18 cellular contexts compared by ENCODE assay signal in the genomic region with DNA sequence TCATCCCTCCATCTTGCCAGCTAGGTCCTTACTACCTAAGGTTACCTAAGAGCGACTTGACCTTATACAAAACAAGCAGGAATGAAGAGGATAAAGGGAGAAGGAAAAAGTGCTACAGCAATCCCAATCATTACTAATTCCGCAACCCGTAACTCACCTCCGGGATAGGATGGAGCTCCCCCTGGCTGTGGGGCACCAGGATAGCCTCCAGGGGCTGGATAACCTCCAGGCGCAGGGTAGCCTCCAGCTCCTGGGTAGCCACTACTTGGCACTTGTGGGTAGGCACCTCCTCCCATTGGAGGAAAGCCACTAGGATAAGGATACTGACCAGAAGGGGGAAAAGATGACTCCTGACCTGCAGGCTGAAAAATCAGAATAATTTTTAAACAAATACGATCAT. TPM values are rescaled to one million over a fixed set of nuclear protein-coding genes. Genes with fewer than 3 reads are reported as not detected.
A peak's percentile ranks its signal among the peaks of the same experiment; 100 is the strongest.
DNase-seq lines count a peak whose midpoint lies in the region; ATAC-seq, FAIRE-seq and TF ChIP-seq lines count a peak whose summit lies in the region.
"Had no signal": no experiment of that assay in that cellular context is flagged by ENCODE, and none has a peak within 500 bp of the region (broad histone marks: within the 10 kb centered on the region; RNA-seq: fewer than 3 reads in every experiment).

No MANE protein-coding gene starts in this region.

- H3K23me2 ChIP-seq in H9 (ENCODE audit: insufficient read length, low read depth, low read length, poor library complexity, severe bottlenecking): no peaks in the 10 kb centered on the region

- no peak overlapping the region for H2AFZ ChIP-seq in H9 (ENCODE audit: low read length)
- H2AFZ ChIP-seq in keratinocyte (ENCODE audit: control insufficient read depth, low read length): no peak overlapping the region

- ATAC-seq in GM18502 (IDR thresholded peaks at IDR 0.05; ENCODE audit: poor library complexity, unreplicated experiment): no peak
- ATAC-seq: left cardiac atrium had no signal

- H2BK20ac ChIP-seq in H9 (ENCODE audit: low read depth, low read length, poor library complexity, severe bottlenecking): no peak overlapping the region

- H2BK12ac ChIP-seq in H9 (ENCODE audit: insufficient read length, low read depth, low read length): no peak overlapping the region

- no peaks in the 10 kb centered on the region for H3K4me1 Mint-ChIP-seq in H9
- peaks cover 4 to 15% (median 10%) of the 10 kb centered on the region in 4 donors for H3K4me1 Mint-ChIP-seq in CD4-positive, alpha-beta memory T cell

- H3K4ac ChIP-seq in H9 (ENCODE audit: low read depth, low read length): no peak overlapping the region

- no peak overlapping the region; the same call in 1 of the 2 replicates for H3K14ac ChIP-seq in H9 (ENCODE audit: insufficient read depth, low read length)

- H3K9me3 Mint-ChIP-seq in H9: peaks cover 0 to 3% of the 10 kb centered on the region in 2 experiments; a peak in 1 of 5 replicates
- no peaks in the 10 kb centered on the region for H3K9me3 Mint-ChIP-seq in CD4-positive, alpha-beta memory T cell
- H3K9me3 Mint-ChIP-seq: activated naive CD4-positive, alpha-beta T cell treated with anti-CD3 and anti-CD28 coated beads for 36 hours had no signal

- no peak overlapping the region for H3K4me3 ChIP-seq in keratinocyte (ENCODE audit: control insufficient read depth in 2 of 3, extremely low read depth in 1 of 3, insufficient read depth in 2 of 3, low read depth in 1 of 3, low read length in 3 of 3)
- no peak overlapping the region for H3K4me3 ChIP-seq in CD4-positive, alpha-beta memory T cell (ENCODE audit: low read length in 2 of 2)
- H3K4me3 ChIP-seq: SK-N-MC, transverse colon had no signal

- no peak overlapping the region for H2AK5ac ChIP-seq in H9 (ENCODE audit: insufficient read length, low read length)

- H3K27me3 ChIP-seq in H9 (ENCODE audit: insufficient read depth, low read length) (no peaks in the 10 kb centered on the region), keratinocyte (ENCODE audit: control insufficient read depth, extremely low read depth, insufficient read depth, low read length) (no peaks in the 10 kb centered on the region)
- no peaks in the 10 kb centered on the region for H3K27me3 ChIP-seq in CD4-positive, alpha-beta memory T cell (ENCODE audit: insufficient read depth, low read length)
- H3K27me3 ChIP-seq: transverse colon had no signal

- H4K8ac ChIP-seq in H9 (replicated peaks; ENCODE audit: insufficient read length, low read depth, low read length): no peak overlapping the region

- no peak overlapping the region for H3K27ac Mint-ChIP-seq in H9
- no peak overlapping the region for H3K27ac Mint-ChIP-seq in CD4-positive, alpha-beta memory T cell
- H3K27ac Mint-ChIP-seq: activated naive CD4-positive, alpha-beta T cell treated with anti-CD3 and anti-CD28 coated beads for 36 hours had no signal

- no peak overlapping the region for H3K18ac ChIP-seq in H9 (ENCODE audit: insufficient read length, low read depth, low read length)

- DNase-seq in AG09319 (ENCODE audit: extremely low read depth, low read depth) (no peak), H9 (peak; percentile 52), keratinocyte (ENCODE audit: low read depth, low spot score) (no peak), NCI-H748 treated with DMSO at 0.1 percent for 48 hours (lab: John Stamatoyannopoulos, UW) (no peak), CD1c-positive myeloid dendritic cell (ENCODE audit: extremely low spot score) (no peak)
- DNase-seq in CD4-positive, alpha-beta memory T cell: no peak
- DNase-seq: activated CD4-positive, CD25-positive, alpha-beta regulatory T cell; activated CD8-positive, alpha-beta memory T cell treated with anti-CD3 and anti-CD28 coated beads, Interleukin-2, amount 50 U/mL, for 4 hours; activated naive CD4-positive, alpha-beta T cell treated with anti-CD3 and anti-CD28 coated beads for 36 hours; C1 segment of cervical spinal cord; glutamatergic neuron; left cardiac atrium; NCI-H2029 treated with DMSO at 0.1 percent for 48 hours; stimulated activated CD4-positive, alpha-beta T cell treated with anti-CD3 and anti-CD28 coated beads, Interleukin-1b, Interleukin-23, amount 100 ng/mL, for 48 hours; transverse colon had no signal

- no peak overlapping the region for H4K5ac ChIP-seq in H9 (ENCODE audit: insufficient read length, low read depth, low read length)

- H3K9me1 ChIP-seq in keratinocyte (ENCODE audit: control insufficient read depth, extremely low read depth, insufficient read depth, low read length): no peaks in the 10 kb centered on the region

- no peak overlapping the region for H3K4me3 Mint-ChIP-seq in H9
- H3K4me3 Mint-ChIP-seq in CD4-positive, alpha-beta memory T cell: no peak overlapping the region
- H3K4me3 Mint-ChIP-seq: activated naive CD4-positive, alpha-beta T cell treated with anti-CD3 and anti-CD28 coated beads for 36 hours had no signal

- H2BK120ac ChIP-seq in H9 (ENCODE audit: low read depth, low read length, poor library complexity, severe bottlenecking): no peak overlapping the region

- H3K4me2 ChIP-seq in H9 (ENCODE audit: insufficient read depth, insufficient read length, low read length) (no peak overlapping the region), keratinocyte (ENCODE audit: control insufficient read depth, extremely low read depth, insufficient read depth, low read depth, low read length) (no peak overlapping the region)

- H3K4me1 ChIP-seq in H9 (ENCODE audit: insufficient read depth, low read length) (no peaks in the 10 kb centered on the region), keratinocyte (ENCODE audit: control insufficient read depth, extremely low read depth, insufficient read depth, low read length) (no peaks in the 10 kb centered on the region)
- no peaks in the 10 kb centered on the region for H3K4me1 ChIP-seq in CD4-positive, alpha-beta memory T cell (ENCODE audit: insufficient read depth, low read length)

- no peak overlapping the region for H3K56ac ChIP-seq in H9 (ENCODE audit: insufficient read length, low read depth, low read length)

- peaks cover 15 to 37% of the 10 kb centered on the region in 2 experiments for H3K36me3 ChIP-seq in keratinocyte (ENCODE audit: control insufficient read depth in 2 of 2, extremely low read depth in 1 of 2, insufficient read depth in 2 of 2, low read length in 2 of 2)
- peaks cover 26% of the 10 kb centered on the region for H3K36me3 ChIP-seq in CD4-positive, alpha-beta memory T cell (ENCODE audit: insufficient read depth, low read length)

- H3K9ac ChIP-seq in H9 (ENCODE audit: extremely low read depth, insufficient read length, low read length) (no peak overlapping the region), keratinocyte (ENCODE audit: control insufficient read depth, extremely low read depth, insufficient read depth, low read length) (no peak overlapping the region)

- CTCF ChIA-PET in CD4-positive, alpha-beta memory T cell (lab: Charles Lee; ENCODE audit: partially characterized antibody): interaction anchor here (0.9 to 1.0 kb wide), 2 partner anchors 11 to 15 kb away, joined by 3 read pairs; no protein-coding TSS in a partner anchor

- H3K79me2 ChIP-seq in H9 (ENCODE audit: insufficient read depth, low read length) (no peaks in the 10 kb centered on the region), keratinocyte (ENCODE audit: control insufficient read depth, insufficient read depth, low read length) (peaks cover 39% of the 10 kb centered on the region)

- no CpG with 5 or more reads among the region's 6 CpGs for WGBS in H9 (ENCODE audit: extremely low coverage, insufficient read length, low lambda C conversion rate)

- H4K91ac ChIP-seq in H9 (ENCODE audit: insufficient read length, low read depth, low read length): no peak overlapping the region

- H3K36me3 Mint-ChIP-seq in H9 (ENCODE audit: insufficient read depth in 1 of 3, low read depth in 3 of 3): peaks cover 17 to 45% (median 39%) of the 10 kb centered on the region in 3 experiments
- peaks cover 40 to 52% of the 10 kb centered on the region in 2 donors for H3K36me3 Mint-ChIP-seq in CD4-positive, alpha-beta memory T cell

- no peak overlapping the region for H3K23ac ChIP-seq in H9 (ENCODE audit: insufficient read length, low read depth, low read length)

- H3K27ac ChIP-seq in H9 (ENCODE audit: insufficient read length, low read depth, low read length) (no peak overlapping the region), VCaP (no peak overlapping the region), keratinocyte (ENCODE audit: control insufficient read depth, insufficient read depth, low read length) (no peak overlapping the region)
- H3K27ac ChIP-seq in CD4-positive, alpha-beta memory T cell (ENCODE audit: low read depth, low read length): no peak overlapping the region
- H3K27ac ChIP-seq: SK-N-MC, transverse colon had no signal

- POLR2A ChIA-PET in CD4-positive, alpha-beta memory T cell (lab: Charles Lee; ENCODE audit: partially characterized antibody): no interaction called here

- no peaks in the 10 kb centered on the region for H3K9me3 ChIP-seq in H9 (ENCODE audit: control insufficient read depth, low read depth, low read length)
- no peaks in the 10 kb centered on the region for H3K9me3 ChIP-seq in keratinocyte (ENCODE audit: control insufficient read depth, low read depth, low read length)
- H3K9me3 ChIP-seq in CD4-positive, alpha-beta memory T cell (ENCODE audit: control insufficient read depth in 1 of 2, low read length in 2 of 2): no peaks in the 10 kb centered on the region
- H3K9me3 ChIP-seq: transverse colon had no signal

- H3T11ph ChIP-seq in H9 (ENCODE audit: low read length): no peak overlapping the region

- FAIRE-seq in keratinocyte (lab: Jason Lieb, UNC): no peak

- H4K20me1 ChIP-seq in H9 (ENCODE audit: control insufficient read depth, insufficient read depth, insufficient read length) (no peaks in the 10 kb centered on the region), keratinocyte (ENCODE audit: control insufficient read depth, extremely low read depth, insufficient read depth, low read length) (peaks cover 3% of the 10 kb centered on the region)

- no peak overlapping the region for H2BK15ac ChIP-seq in H9 (ENCODE audit: low read depth, low read length)

- TF ChIP-seq CTCF in AG09319 (IDR thresholded peaks at IDR 0.05; ENCODE audit: low read depth, low read length) (peak; percentile 2), H9 (conservative IDR thresholded peaks at IDR 0.05) (peak; percentile 65), VCaP (conservative IDR thresholded peaks at IDR 0.05) (peak; percentile 37), keratinocyte (optimal IDR thresholded peaks at IDR 0.05 in 1 of 3, IDR thresholded peaks at IDR 0.05 in 1 of 3, conservative IDR thresholded peaks at IDR 0.05 in 1 of 3; ENCODE audit: extremely low read depth in 1 of 3, insufficient read depth in 2 of 3, low read length in 3 of 3) (peak in 2 of 3 experiments; percentile 29 to 50)

- dilution Hi-C loops in keratinocyte (cut with MboI; ENCODE audit: extremely low pct_ligation_motif_present, low sequenced_read_pairs): loop anchor here (25.0 kb wide), 1 partner anchor 136 kb away; the partner anchor contains the start of gene MRPS16

- H2BK5ac ChIP-seq in H9 (ENCODE audit: insufficient read length, low read length): no peak overlapping the region

- H3K27me3 Mint-ChIP-seq in H9 (ENCODE audit: low read depth): no peaks in the 10 kb centered on the region
- no peaks in the 10 kb centered on the region for H3K27me3 Mint-ChIP-seq in CD4-positive, alpha-beta memory T cell

- intact Hi-C loops in CD4-positive, alpha-beta memory T cell (cut with micrococcal nuclease): no loop called here

- H3K79me1 ChIP-seq in H9 (ENCODE audit: insufficient read depth, low read depth, low read length, poor library complexity, severe bottlenecking): peaks cover 3% of the 10 kb centered on the region

RNA-seq across cellular contexts. Expression of gene ANXA7, which starts 15.8 kb away (rescaled TPM):
- 77.6 and 84.6 TPM in 2 replicates for total RNA-seq in H9 (2021)
- 124 to 144 TPM (median 143 TPM) in 3 replicates for polyA plus RNA-seq in keratinocyte
- polyA plus RNA-seq in keratinocyte (2011; ENCODE audit: low read depth): 56.5 TPM
- 118 and 157 TPM in 2 replicates for polyA plus RNA-seq in keratinocyte (2011; cell fraction: cytosol; rRNA removed)
- 117 and 119 TPM in 2 replicates for polyA plus RNA-seq in keratinocyte (2011; cell fraction: nucleus; rRNA removed)
- 81.6 and 104 TPM in 2 replicates for polyA plus RNA-seq in keratinocyte (2012; ENCODE audit: low replicate concordance)
- 126 to 129 TPM (median 127 TPM) in 3 replicates for polyA minus RNA-seq in keratinocyte
- polyA minus RNA-seq in keratinocyte (2011; cell fraction: cytosol; rRNA and poly(A)+ RNA removed): 76.2 TPM
- polyA minus RNA-seq in keratinocyte (2011; cell fraction: nucleus; rRNA and poly(A)+ RNA removed): 54.2 and 83.2 TPM in 2 replicates
- total RNA-seq in CD4-positive, alpha-beta memory T cell: 100 to 1,000 TPM; 103 to 111 TPM
- polyA plus RNA-seq in CD4-positive, alpha-beta memory T cell: 100 to 1,000 TPM; 207 to 379 TPM

RNA-seq across cellular contexts. Expression of gene MSS51, which starts 35.3 kb away (rescaled TPM):
- total RNA-seq in H9 (2021): 1.4 and 1.9 TPM in 2 replicates
- 0.39 to 1.3 TPM (median 1.3 TPM) in 3 replicates for polyA plus RNA-seq in keratinocyte
- 0.39 TPM for polyA plus RNA-seq in keratinocyte (2011; ENCODE audit: low read depth)
- 0.19 and 0.21 TPM in 2 replicates for polyA plus RNA-seq in keratinocyte (2011; cell fraction: cytosol; rRNA removed)
- 4.2 and 4.5 TPM in 2 replicates for polyA plus RNA-seq in keratinocyte (2011; cell fraction: nucleus; rRNA removed)
- 0.23 and 0.87 TPM in 2 replicates for polyA plus RNA-seq in keratinocyte (2012; ENCODE audit: low replicate concordance)
- 0.16 to 1.9 TPM (median 1.6 TPM) in 3 replicates for polyA minus RNA-seq in keratinocyte
- polyA minus RNA-seq in keratinocyte (2011; cell fraction: cytosol; rRNA and poly(A)+ RNA removed): not detected
- 3.0 and 5.1 TPM in 2 replicates for polyA minus RNA-seq in keratinocyte (2011; cell fraction: nucleus; rRNA and poly(A)+ RNA removed)
- 1 to 10 TPM; 5.0 to 6.2 TPM for total RNA-seq in CD4-positive, alpha-beta memory T cell
- under 1 TPM in 1 of 2 donors, not detected in 1; 0.26 TPM for polyA plus RNA-seq in CD4-positive, alpha-beta memory T cell

RNA-seq across cellular contexts. Expression of gene CFAP70, which starts 39.4 kb away (rescaled TPM):
- 0.24 and 0.26 TPM in 2 replicates for total RNA-seq in H9 (2021)
- polyA plus RNA-seq in keratinocyte: 0.60 to 4.4 TPM (median 2.1 TPM) in 3 replicates
- polyA plus RNA-seq in keratinocyte (2011; ENCODE audit: low read depth): 4.8 TPM
- 0.27 and 0.61 TPM in 2 replicates for polyA plus RNA-seq in keratinocyte (2011; cell fraction: cytosol; rRNA removed)
- polyA plus RNA-seq in keratinocyte (2011; cell fraction: nucleus; rRNA removed): 12.5 and 14.9 TPM in 2 replicates
- polyA plus RNA-seq in keratinocyte (2012; ENCODE audit: low replicate concordance): 0.61 and 3.4 TPM in 2 replicates
- 2.8 to 3.2 TPM in 2 of 3 replicates, not detected in the other for polyA minus RNA-seq in keratinocyte
- not detected for polyA minus RNA-seq in keratinocyte (2011; cell fraction: cytosol; rRNA and poly(A)+ RNA removed)
- 2.6 and 5.0 TPM in 2 replicates for polyA minus RNA-seq in keratinocyte (2011; cell fraction: nucleus; rRNA and poly(A)+ RNA removed)
- 1 to 10 TPM; 3.8 to 5.6 TPM for total RNA-seq in CD4-positive, alpha-beta memory T cell
- under 1 TPM in 1 of 2 donors, not detected in 1; 0.82 TPM for polyA plus RNA-seq in CD4-positive, alpha-beta memory T cell

Comparison
In these comparisons a context has a peak if more than half of its experiments do, and no peak if none do; other contexts are left out.
1. CTCF ChIP-seq: peak in every context shown above with its lines; median percentile 65 in H9; 40 in keratinocyte; 37 in VCaP; 2 in AG09319.